In the genomic region with DNA sequence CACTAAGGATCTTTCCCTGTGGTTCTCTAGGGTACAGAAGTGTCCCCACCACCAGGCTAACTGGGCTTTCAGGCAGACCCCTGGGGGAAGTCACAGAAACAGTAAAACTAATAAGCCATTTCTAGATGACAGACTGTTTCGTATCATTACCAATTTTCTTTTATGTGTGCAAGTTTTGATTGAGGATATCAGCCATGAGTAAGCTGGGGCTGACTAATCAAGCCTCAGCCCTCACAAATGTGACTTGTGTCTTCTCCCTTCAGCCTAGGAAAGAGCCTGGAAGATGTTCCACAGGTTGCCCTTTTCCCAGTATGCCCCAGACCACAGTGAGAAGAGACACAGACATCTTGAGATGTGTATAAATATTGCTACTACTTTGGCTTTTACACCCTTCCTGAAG, we compare ENCODE assay signal across 18 cellular contexts. TPM values are rescaled to one million over a fixed set of nuclear protein-coding genes. Genes with fewer than 3 reads are reported as not detected.
DNase-seq lines count a peak whose midpoint lies in the region; TF ChIP-seq lines count a peak whose summit lies in the region.
"Had no signal": no experiment of that assay in that cellular context is flagged by ENCODE, and none has a peak within 500 bp of the region (broad histone marks: within the 10 kb centered on the region; RNA-seq: fewer than 3 reads in every experiment).

No MANE protein-coding gene starts in this region.

- no peak overlapping the region for H3K4me3 ChIP-seq in coronary artery
- no peak overlapping the region for H3K4me3 ChIP-seq in osteoblast (ENCODE audit: insufficient read depth, low read length)
- H3K4me3 ChIP-seq: heart left ventricle, right lobe of liver, suprapubic skin, uterus had no signal

- H3K9me3 Mint-ChIP-seq in activated naive CD4-positive, alpha-beta T cell treated with anti-CD3 and anti-CD28 coated beads, Interleukin-2, amount 50 U/mL, for 24 hours, result no peaks in the 10 kb centered on the region
- no peaks in the 10 kb centered on the region for H3K9me3 Mint-ChIP-seq in chondrocyte (ENCODE audit: low read depth)
- H3K9me3 Mint-ChIP-seq: nephron had no signal

- H3K36me3 ChIP-seq in osteoblast (ENCODE audit: insufficient read depth, low read length), result no peaks in the 10 kb centered on the region
- H3K36me3 ChIP-seq: right lobe of liver, suprapubic skin, uterus had no signal

- no peaks in the 10 kb centered on the region for H3K36me3 Mint-ChIP-seq in activated naive CD4-positive, alpha-beta T cell treated with anti-CD3 and anti-CD28 coated beads, Interleukin-2, amount 50 U/mL, for 24 hours
- no peaks in the 10 kb centered on the region for H3K36me3 Mint-ChIP-seq in chondrocyte (ENCODE audit: low read depth)

- H4K20me1 ChIP-seq in osteoblast (ENCODE audit: insufficient read depth, low read length), result no peaks in the 10 kb centered on the region

- no peak overlapping the region for H2AFZ ChIP-seq in osteoblast (ENCODE audit: low read length)
- H2AFZ ChIP-seq: parathyroid adenoma had no signal

- H3K4me3 Mint-ChIP-seq in activated naive CD4-positive, alpha-beta T cell treated with anti-CD3 and anti-CD28 coated beads, Interleukin-2, amount 50 U/mL, for 24 hours, result no peak overlapping the region
- H3K4me3 Mint-ChIP-seq in chondrocyte (ENCODE audit: unreplicated experiment), result no peak overlapping the region
- H3K4me3 Mint-ChIP-seq: nephron had no signal

- no peak overlapping the region for H3K27ac ChIP-seq in coronary artery
- H3K27ac ChIP-seq in osteoblast (ENCODE audit: low read depth, low read length), result no peak overlapping the region
- H3K27ac ChIP-seq: parathyroid adenoma, suprapubic skin, uterus had no signal

- H3K9me3 ChIP-seq in osteoblast (ENCODE audit: low read depth, low read length), result no peaks in the 10 kb centered on the region
- H3K9me3 ChIP-seq: heart left ventricle, right lobe of liver, suprapubic skin, uterus had no signal

- H3K79me2 ChIP-seq in osteoblast (ENCODE audit: insufficient read depth, low read length), result no peaks in the 10 kb centered on the region
- H3K79me2 ChIP-seq: parathyroid adenoma had no signal

- peak overlapping the region; percentile 33 for H3K27ac Mint-ChIP-seq in activated naive CD4-positive, alpha-beta T cell treated with anti-CD3 and anti-CD28 coated beads, Interleukin-2, amount 50 U/mL, for 24 hours
- H3K27ac Mint-ChIP-seq in chondrocyte (ENCODE audit: unreplicated experiment), result no peak overlapping the region
- H3K27ac Mint-ChIP-seq: nephron had no signal

- no peaks in the 10 kb centered on the region for H3K4me1 ChIP-seq in osteoblast (ENCODE audit: insufficient read depth, low read length)
- H3K4me1 ChIP-seq: uterus had no signal

- no peaks in the 10 kb centered on the region for H3K27me3 ChIP-seq in osteoblast (ENCODE audit: insufficient read depth, low read length)
- H3K27me3 ChIP-seq: heart left ventricle, right lobe of liver, suprapubic skin, uterus had no signal

- H3K4me2 ChIP-seq in osteoblast (ENCODE audit: insufficient read depth, low read length), result peak overlapping the region; percentile 11

- DNase-seq in activated naive CD4-positive, alpha-beta T cell treated with Interleukin-2 at 50 U/mL for 16 hours, result no peak
- DNase-seq in RPMI7951 (ENCODE audit: low read depth) (peak; percentile 29), coronary artery (ENCODE audit: low spot score) (peak; percentile 8), osteoblast (ENCODE audit: insufficient read length, low spot score, missing footprints) (no peak), cerebellar nuclear complex (lab: John Stamatoyannopoulos, UW) (no peak), chondrocyte (ENCODE audit: low spot score) (no peak), NCI-H1436 (lab: John Stamatoyannopoulos, UW) (no peak)
- DNase-seq: activated gamma-delta T cell; NCI-H1694 treated with DMSO at 0.1 percent for 48 hours; right lobe of liver; stimulated activated CD4-positive, alpha-beta T cell treated with anti-CD3 and anti-CD28 coated beads, Interleukin-15, amount 100 ng/mL, for 24 hours; stimulated activated CD8-positive, alpha-beta memory T cell treated with anti-CD3 and anti-CD28 coated beads, Interleukin-4, amount 100 ng/mL, for 48 hours; uterus had no signal

- H3K27me3 Mint-ChIP-seq in activated naive CD4-positive, alpha-beta T cell treated with anti-CD3 and anti-CD28 coated beads, Interleukin-2, amount 50 U/mL, for 24 hours, result no peaks in the 10 kb centered on the region
- H3K27me3 Mint-ChIP-seq in chondrocyte (ENCODE audit: low read depth), result no peaks in the 10 kb centered on the region

- TF ChIP-seq CTCF in coronary artery (IDR thresholded peaks at IDR 0.05) (no peak), osteoblast (IDR thresholded peaks at IDR 0.05; ENCODE audit: extremely low read depth, low read depth, low read length) (no peak), chondrocyte (IDR thresholded peaks at IDR 0.05) (no peak)

- H3K4me1 Mint-ChIP-seq in activated naive CD4-positive, alpha-beta T cell treated with anti-CD3 and anti-CD28 coated beads, Interleukin-2, amount 50 U/mL, for 24 hours, result peaks cover 7% of the 10 kb centered on the region
- peaks cover 11% of the 10 kb centered on the region for H3K4me1 Mint-ChIP-seq in chondrocyte (ENCODE audit: low read depth)

RNA-seq across cellular contexts. Expression of a gene that starts 10.5 kb away (rescaled TPM):
- 76.1 and 101 TPM in 2 replicates for total RNA-seq in RPMI7951 (2014; rRNA removed; shearing (Covaris generic))
- total RNA-seq in osteoblast, result 40.2 and 52.7 TPM in 2 replicates
- total RNA-seq in chondrocyte, result 79.7 to 123 TPM (median 117 TPM) in 3 replicates

Comparison
In these comparisons a context has a peak if more than half of its experiments do, and no peak if none do; other contexts are left out.
1. DNase-seq: peak in RPMI7951 (single experiment) and coronary artery (single experiment); none in activated naive CD4-positive, alpha-beta T cell treated with Interleukin-2 at 50 U/mL for 16 hours (single experiment), osteoblast (single experiment), cerebellar nuclear complex (0 of 2), chondrocyte (single experiment) and NCI-H1436 (single experiment).